ENCODE assay signal across 20 cellular contexts in genomic region chr14:62778310-62778709, GRCh38.
"Had no signal": no experiment of that assay in that cellular context is flagged by ENCODE, and none has a peak within 500 bp of the region (broad histone marks: within the 10 kb centered on the region; RNA-seq: fewer than 3 reads in every experiment).

No MANE protein-coding gene starts in this region.

- ATAC-seq: Panc1, PC-3 had no signal

- DNase-seq: Karpas-422, KG1, MG63, NCI-H1092, NCI-H1105 treated with DMSO at 0.1 percent for 48 hours, NCI-H1417 treated with DMSO at 0.1 percent for 48 hours, NCI-H146, NCI-H1694 treated with DMSO at 0.1 percent for 48 hours, NCI-H1930, NCI-H2107, NCI-H2227 treated with DMSO at 0.1 percent for 48 hours, NCI-H524, NCI-H526 treated with DMSO at 0.1 percent for 48 hours, NCI-H774, PC-3, SHP77, SK-N-SH, SW 1271 had no signal

- H3K9me3 ChIP-seq: MG63, SK-N-SH had no signal

- H3K9ac ChIP-seq: SK-N-SH had no signal

- H3K27ac ChIP-seq: RWPE1 had no signal

- H3K4me3 ChIP-seq: MG63 had no signal

- H3K27me3 ChIP-seq: MG63 had no signal

- H3K4me2 ChIP-seq: SK-N-SH had no signal

- H3K36me3 ChIP-seq: MG63 had no signal
